In the genomic region with DNA sequence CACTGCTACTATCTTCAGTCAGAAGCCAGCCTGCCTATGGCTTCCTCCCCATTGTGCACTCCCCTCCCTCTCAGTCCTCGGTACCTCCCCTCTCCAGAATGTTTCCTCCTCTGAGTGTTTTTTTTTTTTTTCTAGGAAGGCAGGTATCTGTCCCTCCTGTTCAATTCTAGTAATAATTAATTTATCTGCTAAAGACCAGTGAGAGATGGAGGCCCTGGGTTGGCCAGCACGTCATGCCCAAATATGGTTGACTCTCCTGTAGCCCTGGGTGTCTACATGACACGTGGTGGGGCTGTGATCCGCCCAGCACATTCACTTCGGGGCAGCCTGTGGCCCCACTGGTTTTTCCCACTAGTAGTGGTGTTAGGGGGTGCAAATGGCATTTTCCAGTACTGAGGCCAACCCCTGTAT, we compare ENCODE assay signal across 8 cellular contexts. TPM values are rescaled to one million over a fixed set of nuclear protein-coding genes. Genes with fewer than 3 reads are reported as not detected.
A peak's percentile ranks its signal among the peaks of the same experiment; 100 is the strongest.
DNase-seq lines count a peak whose midpoint lies in the region; ATAC-seq and TF ChIP-seq lines count a peak whose summit lies in the region.

No MANE protein-coding gene starts in this region.

- in situ Hi-C loops in mammary epithelial cell (cut with MboI; ENCODE audit: low sequenced_read_pairs in 2 of 2), result loop anchor here in 1 of 2 donors (10.0 kb wide), 1 partner anchor 152 kb away; no protein-coding TSS in a partner anchor

- H3K4ac ChIP-seq in trophoblast cell (ENCODE audit: low read depth, low read length), result peak overlapping the region; percentile 37

- no peak overlapping the region for H2BK120ac ChIP-seq in trophoblast cell (ENCODE audit: insufficient read depth, low read length, poor library complexity)

- H3K4me3 ChIP-seq in mammary epithelial cell (replicated peaks in 1 of 3; ENCODE audit: insufficient read depth in 1 of 3, low read depth in 2 of 3, low read length in 3 of 3), result peak overlapping the region in 2 of 3 experiments; percentile 52 to 57
- no peak overlapping the region for H3K4me3 ChIP-seq in trophoblast cell (ENCODE audit: low read depth, low read length)

- H4K91ac ChIP-seq in trophoblast cell (ENCODE audit: low read depth, low read length), result peak overlapping the region; percentile 80

- H3K79me2 ChIP-seq in mammary epithelial cell (ENCODE audit: insufficient read depth, low read length) (peaks cover 42% of the 10 kb centered on the region), trophoblast cell (ENCODE audit: control insufficient read depth, insufficient read depth, low read length, poor library complexity) (peaks cover 45% of the 10 kb centered on the region)

- DNase-seq in EL (peak; percentile 68), mammary epithelial cell (no peak), trophoblast cell (no peak), COR-L47 (lab: John Stamatoyannopoulos, UW) (no peak), sciatic nerve (ENCODE audit: low spot score) (no peak), NCI-H2081 treated with DMSO at 0.1 percent for 48 hours (lab: John Stamatoyannopoulos, UW) (no peak), NOMO-1 treated with DMSO at 0.1 percent for 48 hours (lab: John Stamatoyannopoulos, UW; ENCODE audit: unreplicated experiment) (no peak)

- peaks cover 2% of the 10 kb centered on the region for H3K9me3 ChIP-seq in mammary epithelial cell (replicated peaks; ENCODE audit: insufficient read depth, low read length)
- H3K9me3 ChIP-seq in trophoblast cell (ENCODE audit: insufficient read depth, low read depth, low read length), result no peaks in the 10 kb centered on the region

- H4K12ac ChIP-seq in trophoblast cell (ENCODE audit: low read depth, low read length), result no peak overlapping the region

- H3K14ac ChIP-seq in trophoblast cell (ENCODE audit: low read length), result peak overlapping the region; percentile 48

- peaks cover 10 to 15% (median 12%) of the 10 kb centered on the region in 3 donors for H3K4me1 Mint-ChIP-seq in IgD-negative memory B cell

- H2AK5ac ChIP-seq in trophoblast cell (ENCODE audit: low read length), result no peak overlapping the region

- H3K27ac ChIP-seq in mammary epithelial cell (ENCODE audit: insufficient read depth, low read depth, low read length) (no peak overlapping the region), trophoblast cell (ENCODE audit: low read depth, low read length) (peak overlapping the region; percentile 75)

- H2AFZ ChIP-seq in mammary epithelial cell (ENCODE audit: low read depth, low read length) (no peak overlapping the region), trophoblast cell (ENCODE audit: insufficient read depth, low read length, poor library complexity) (no peak overlapping the region)

- 40% methylated on average over 5 of the region's 5 CpGs for WGBS in mammary epithelial cell (ENCODE audit: low coverage, missing lambda C conversion rate)
- no CpG with 5 or more reads among the region's 5 CpGs for WGBS in trophoblast cell (ENCODE audit: extremely low coverage, insufficient coverage, insufficient read length)

- H3K18ac ChIP-seq in trophoblast cell (ENCODE audit: low read length), result no peak overlapping the region

- H3K9ac ChIP-seq in mammary epithelial cell (ENCODE audit: insufficient read depth, low read length) (no peak overlapping the region), trophoblast cell (ENCODE audit: low read length) (no peak overlapping the region)

- H3K27me3 Mint-ChIP-seq in IgD-negative memory B cell, result no peaks in the 10 kb centered on the region

- H3K27ac Mint-ChIP-seq in IgD-negative memory B cell, result peak overlapping the region; percentile 44 to 99 (median 93)

- CTCF ChIA-PET in mammary epithelial cell (lab: Charles Lee; ENCODE audit: low non-redundant PET), result interaction anchor here (0.6 kb wide), 1 partner anchor 113 kb away, joined by 3 read pairs; the partner anchor contains the start of gene UBL4A

- BruUV-seq in mammary epithelial cell (replicated peaks; lab: Mats Ljungman, UMichigan), result no TSS peak

- peak overlapping the region; percentile 34 for H2BK5ac ChIP-seq in trophoblast cell (ENCODE audit: low read depth, low read length, poor library complexity)

- H3K4me3 Mint-ChIP-seq in IgD-negative memory B cell, result peak overlapping the region; percentile 72 to 93 (median 86)

- no peaks in the 10 kb centered on the region for H3K36me3 Mint-ChIP-seq in IgD-negative memory B cell

- peaks cover 39% of the 10 kb centered on the region for H3K79me1 ChIP-seq in trophoblast cell (ENCODE audit: low read length)

- H4K20me1 ChIP-seq in mammary epithelial cell (ENCODE audit: insufficient read depth, low read length), result no peaks in the 10 kb centered on the region

- TF ChIP-seq CTCF in mammary epithelial cell (conservative IDR thresholded peaks at IDR 0.05 in 1 of 2, IDR thresholded peaks at IDR 0.05 in 1 of 2; ENCODE audit: extremely low read depth in 1 of 2, insufficient read depth in 1 of 2, low read depth in 1 of 2, low read length in 2 of 2), result no peak

- no peak overlapping the region for H2BK12ac ChIP-seq in trophoblast cell (ENCODE audit: low read length)

- intact Hi-C loops in mammary epithelial cell (cut with micrococcal nuclease), result loop anchor here (1.0 to 10.0 kb wide), 2 partner anchors 72 to 162 kb away; partner anchors contain the start of gene FAM50A
- intact Hi-C loops in sciatic nerve (cut with DNase I), result no loop called here

- H3K4me2 ChIP-seq in mammary epithelial cell (ENCODE audit: insufficient read depth, low read depth, low read length), result peak overlapping the region; percentile 78
- peak overlapping the region; percentile 77 for H3K4me2 ChIP-seq in trophoblast cell (ENCODE audit: low read length)

- H3K9me3 Mint-ChIP-seq in IgD-negative memory B cell, result peaks cover 0 to 2% (median 0%) of the 10 kb centered on the region in 3 donors

- dilution Hi-C loops in mammary epithelial cell (cut with HindIII; ENCODE audit: low sequenced_read_pairs), result no loop called here

- no peaks in the 10 kb centered on the region for H3K36me3 ChIP-seq in mammary epithelial cell (ENCODE audit: insufficient read depth, low read length)
- H3K36me3 ChIP-seq in trophoblast cell (ENCODE audit: control insufficient read depth in 1 of 2, insufficient read depth in 2 of 2, low read length in 2 of 2), result peaks cover 17 to 22% of the 10 kb centered on the region in 2 experiments

- H3K4me1 ChIP-seq in mammary epithelial cell (ENCODE audit: insufficient read depth, low read length) (peaks cover 34% of the 10 kb centered on the region), trophoblast cell (ENCODE audit: control insufficient read depth in 1 of 2, insufficient read depth in 2 of 2, low read length in 2 of 2) (peaks cover 15 to 30% of the 10 kb centered on the region in 2 experiments)

- H3K27me3 ChIP-seq in mammary epithelial cell (ENCODE audit: insufficient read depth, low read length), result no peaks in the 10 kb centered on the region
- H3K27me3 ChIP-seq in trophoblast cell (ENCODE audit: insufficient read depth, low read length), result no peaks in the 10 kb centered on the region

- ATAC-seq in sciatic nerve, result no peak

- no peak overlapping the region for H4K8ac ChIP-seq in trophoblast cell (ENCODE audit: low read depth, low read length)

- H3K23ac ChIP-seq in trophoblast cell (ENCODE audit: low read length), result no peak overlapping the region

RNA-seq across cellular contexts. Expression of gene FLNA, which starts 1.8 kb away (rescaled TPM):
- polyA plus RNA-seq in IgD-negative memory B cell (396 TPM), mammary epithelial cell (681 TPM)
- total RNA-seq in mammary epithelial cell (1,000 to 10,000 TPM; 1,826 to 3,975 TPM), sciatic nerve (1,228 TPM)
- polyA minus RNA-seq in mammary epithelial cell, result 2,798 TPM
- polyA plus RNA-seq in trophoblast cell (2013), result 739 and 796 TPM in 2 replicates

RNA-seq across cellular contexts. Expression of gene EMD, which starts 6.5 kb away (rescaled TPM):
- polyA plus RNA-seq in IgD-negative memory B cell (32.4 TPM), mammary epithelial cell (51.6 TPM)
- total RNA-seq in mammary epithelial cell (10 to 100 TPM; 22.7 to 71.9 TPM), sciatic nerve (61.5 TPM)
- 55.3 TPM for polyA minus RNA-seq in mammary epithelial cell
- polyA plus RNA-seq in trophoblast cell (2013), result 70.7 and 72.7 TPM in 2 replicates

RNA-seq across cellular contexts. Expression of gene RPL10, which starts 25.6 kb away (rescaled TPM):
- polyA plus RNA-seq in IgD-negative memory B cell, result 5,716 TPM
- total RNA-seq in mammary epithelial cell, result 1,000 to 10,000 TPM; 1,996 to 2,155 TPM
- polyA plus RNA-seq in mammary epithelial cell, result 5,021 TPM
- 1,289 TPM for polyA minus RNA-seq in mammary epithelial cell
- 2,879 and 2,940 TPM in 2 replicates for polyA plus RNA-seq in trophoblast cell (2013)
- total RNA-seq in sciatic nerve, result 2,095 TPM

RNA-seq across cellular contexts. Expression of gene DNASE1L1, which starts 36.4 kb away (rescaled TPM):
- polyA plus RNA-seq in IgD-negative memory B cell (29.4 TPM), mammary epithelial cell (25.2 TPM)
- total RNA-seq in mammary epithelial cell (10 to 100 TPM; 17.8 to 30.5 TPM), sciatic nerve (18.4 TPM)
- 20.6 TPM for polyA minus RNA-seq in mammary epithelial cell
- polyA plus RNA-seq in trophoblast cell (2013), result 19.1 and 20.0 TPM in 2 replicates

RNA-seq across cellular contexts. Expression of gene TAFAZZIN, which starts 38.7 kb away (rescaled TPM):
- polyA plus RNA-seq in IgD-negative memory B cell (51.3 TPM), mammary epithelial cell (18.6 TPM)
- total RNA-seq in mammary epithelial cell (10 to 100 TPM; 19.5 to 31.0 TPM), sciatic nerve (56.7 TPM)
- 22.8 TPM for polyA minus RNA-seq in mammary epithelial cell
- polyA plus RNA-seq in trophoblast cell (2013), result 14.4 and 14.7 TPM in 2 replicates
